Comparison of ENCODE assay signal across 12 cellular contexts in the genomic region with DNA sequence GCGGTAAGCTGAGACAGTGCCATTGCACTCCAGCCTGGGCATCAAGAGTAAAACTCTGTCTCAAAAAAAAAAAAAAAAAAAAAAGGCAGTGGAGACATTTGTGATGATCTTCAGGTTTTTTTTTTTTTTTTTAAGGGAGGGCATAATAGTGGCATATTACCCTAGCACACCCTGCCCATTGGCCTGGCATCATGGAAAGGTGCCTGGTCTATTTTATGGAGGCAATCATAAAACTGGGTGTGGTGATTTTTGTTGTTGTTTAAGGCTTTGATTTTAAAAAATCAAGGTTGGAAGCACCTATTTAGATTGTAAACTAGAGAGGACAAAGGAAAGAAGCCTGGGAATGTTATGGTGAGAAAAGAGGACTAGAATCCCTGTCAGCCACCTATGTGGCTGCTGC. TPM values are rescaled to one million over a fixed set of nuclear protein-coding genes. Genes with fewer than 3 reads are reported as not detected.
DNase-seq lines count a peak whose midpoint lies in the region; ATAC-seq and TF ChIP-seq lines count a peak whose summit lies in the region.
"Had no signal": no experiment of that assay in that cellular context is flagged by ENCODE, and none has a peak within 500 bp of the region (broad histone marks: within the 10 kb centered on the region; RNA-seq: fewer than 3 reads in every experiment).

No MANE protein-coding gene starts in this region.

- no peaks in the 10 kb centered on the region for H3K9me3 Mint-ChIP-seq in activated T-cell treated with anti-CD3 and anti-CD28 coated beads, Interleukin-2, amount 50 U/mL, for 24 hours
- H3K9me3 Mint-ChIP-seq in naive thymus-derived CD8-positive, alpha-beta T cell: no peaks in the 10 kb centered on the region

- no peak for DNase-seq in activated T-cell treated with anti-CD3 and anti-CD28 coated beads, Interleukin-2, amount 50 U/mL, for 24 hours
- DNase-seq in activated T-cell treated with anti-CD3 and anti-CD28 coated beads, Interleukin-2, amount 50 U/mL, for 48 hours: no peak
- DNase-seq in mammary epithelial cell (no peak), tibial artery (no peak), T-helper 9 cell (no peak)
- no peak for DNase-seq in naive thymus-derived CD8-positive, alpha-beta T cell
- DNase-seq: activated gamma-delta T cell, glutamatergic neuron, NCI-H2029, stomach had no signal

- H3K36me3 ChIP-seq in mammary epithelial cell (ENCODE audit: insufficient read depth, low read length) (peaks cover 15% of the 10 kb centered on the region), mucosa of rectum (ENCODE audit: control insufficient read depth in 2 of 2, insufficient read depth in 2 of 2, low read length in 2 of 2) (peaks cover 21% of the 10 kb centered on the region in 2 donors), tibial artery (peaks cover 0 to 12% (median 8%) of the 10 kb centered on the region in 3 donors)

- no peak overlapping the region for H3K4me3 Mint-ChIP-seq in activated T-cell treated with anti-CD3 and anti-CD28 coated beads, Interleukin-2, amount 50 U/mL, for 24 hours
- H3K4me3 Mint-ChIP-seq in naive thymus-derived CD8-positive, alpha-beta T cell: no peak overlapping the region

- no CpG with 5 or more reads among the region's 1 CpG for WGBS in mammary epithelial cell (ENCODE audit: low coverage, missing lambda C conversion rate)

- in situ Hi-C loops in mammary epithelial cell (cut with MboI; ENCODE audit: low sequenced_read_pairs in 2 of 2): no loop called here

- peaks cover 75% of the 10 kb centered on the region for H3K4me1 Mint-ChIP-seq in activated T-cell treated with anti-CD3 and anti-CD28 coated beads, Interleukin-2, amount 50 U/mL, for 24 hours (ENCODE audit: low read depth)
- H3K4me1 Mint-ChIP-seq in naive thymus-derived CD8-positive, alpha-beta T cell: peaks cover 33 to 85% (median 74%) of the 10 kb centered on the region in 4 donors

- TF ChIP-seq CTCF in mammary epithelial cell (conservative IDR thresholded peaks at IDR 0.05 in 1 of 2, IDR thresholded peaks at IDR 0.05 in 1 of 2; ENCODE audit: extremely low read depth in 1 of 2, insufficient read depth in 1 of 2, low read depth in 1 of 2, low read length in 2 of 2) (no peak), tibial artery (IDR thresholded peaks at IDR 0.05) (no peak)

- peaks cover 99% of the 10 kb centered on the region for H3K79me2 ChIP-seq in mammary epithelial cell (ENCODE audit: insufficient read depth, low read length)

- no peak for ATAC-seq in naive thymus-derived CD8-positive, alpha-beta T cell
- no peak for ATAC-seq in GM21390 (IDR thresholded peaks at IDR 0.05; ENCODE audit: unreplicated experiment)

- no peaks in the 10 kb centered on the region for H3K27me3 Mint-ChIP-seq in activated T-cell treated with anti-CD3 and anti-CD28 coated beads, Interleukin-2, amount 50 U/mL, for 24 hours
- H3K27me3 Mint-ChIP-seq in naive thymus-derived CD8-positive, alpha-beta T cell: no peaks in the 10 kb centered on the region

- H3K4me1 ChIP-seq in mammary epithelial cell (ENCODE audit: insufficient read depth, low read length) (peaks cover 33% of the 10 kb centered on the region), mucosa of rectum (ENCODE audit: control insufficient read depth in 2 of 2, insufficient read depth in 2 of 2, low read length in 2 of 2) (peaks cover 38 to 49% of the 10 kb centered on the region in 2 donors), tibial artery (peaks cover 0 to 98% (median 70%) of the 10 kb centered on the region in 4 donors)

- no TSS peak for BruUV-seq in mammary epithelial cell (replicated peaks; lab: Mats Ljungman, UMichigan)

- H3K4me3 ChIP-seq in mammary epithelial cell (replicated peaks in 1 of 3; ENCODE audit: insufficient read depth in 1 of 3, low read depth in 2 of 3, low read length in 3 of 3) (no peak overlapping the region), mucosa of rectum (ENCODE audit: low read length in 2 of 2) (peak overlapping the region in 1 of 2 donors; percentile 41), tibial artery (no peak overlapping the region)
- H3K4me3 ChIP-seq: stomach had no signal

- H3K27me3 ChIP-seq in mammary epithelial cell (ENCODE audit: insufficient read depth, low read length) (no peaks in the 10 kb centered on the region), mucosa of rectum (ENCODE audit: control insufficient read depth in 2 of 2, insufficient read depth in 2 of 2, low read length in 2 of 2) (no peaks in the 10 kb centered on the region), tibial artery (no peaks in the 10 kb centered on the region)
- H3K27me3 ChIP-seq: stomach had no signal

- H3K9ac ChIP-seq in mammary epithelial cell (ENCODE audit: insufficient read depth, low read length): no peak overlapping the region
- peak overlapping the region in 1 of 2 donors; percentile 51 for H3K9ac ChIP-seq in mucosa of rectum (ENCODE audit: low read depth in 1 of 2, low read length in 2 of 2)

- dilution Hi-C loops in mammary epithelial cell (cut with HindIII; ENCODE audit: low sequenced_read_pairs): no loop called here

- H3K27ac ChIP-seq in mammary epithelial cell (ENCODE audit: insufficient read depth, low read depth, low read length): peak overlapping the region; percentile 7
- peak overlapping the region; percentile 78 to 79 for H3K27ac ChIP-seq in mucosa of rectum (ENCODE audit: low read depth in 2 of 2, low read length in 2 of 2)
- H3K27ac ChIP-seq in tibial artery: peak overlapping the region; percentile 18 to 40

- CTCF ChIA-PET in mammary epithelial cell (lab: Charles Lee; ENCODE audit: low non-redundant PET): interaction anchor here (0.7 kb wide), 1 partner anchor 24 kb away, joined by 5 read pairs; no protein-coding TSS in a partner anchor

- intact Hi-C loops in mammary epithelial cell (cut with micrococcal nuclease) (no loop called here), tibial artery (cut with DNase I; ENCODE audit: low total_unique reads) (no loop called here)

- POLR2A ChIA-PET in naive thymus-derived CD8-positive, alpha-beta T cell (lab: Charles Lee): interaction anchor here (0.7 kb wide), 1 partner anchor 18 kb away, joined by 3 read pairs; no protein-coding TSS in a partner anchor

- H3K27ac Mint-ChIP-seq in activated T-cell treated with anti-CD3 and anti-CD28 coated beads, Interleukin-2, amount 50 U/mL, for 24 hours: peak overlapping the region; percentile 19
- H3K27ac Mint-ChIP-seq in naive thymus-derived CD8-positive, alpha-beta T cell: peak overlapping the region in 4 of 10 donors; percentile 18 to 73 (median 38)

- peaks cover 70% of the 10 kb centered on the region for H3K36me3 Mint-ChIP-seq in activated T-cell treated with anti-CD3 and anti-CD28 coated beads, Interleukin-2, amount 50 U/mL, for 24 hours (ENCODE audit: low read depth)
- peaks cover 5 to 49% (median 14%) of the 10 kb centered on the region in 3 donors for H3K36me3 Mint-ChIP-seq in naive thymus-derived CD8-positive, alpha-beta T cell

- H4K20me1 ChIP-seq in mammary epithelial cell (ENCODE audit: insufficient read depth, low read length): no peaks in the 10 kb centered on the region

- H3K9me3 ChIP-seq in mammary epithelial cell (replicated peaks; ENCODE audit: insufficient read depth, low read length) (no peaks in the 10 kb centered on the region), mucosa of rectum (ENCODE audit: control insufficient read depth in 2 of 2, low read length in 2 of 2) (no peaks in the 10 kb centered on the region), tibial artery (no peaks in the 10 kb centered on the region)
- H3K9me3 ChIP-seq: stomach had no signal

- no peak overlapping the region for H2AFZ ChIP-seq in mammary epithelial cell (ENCODE audit: low read depth, low read length)

- peak overlapping the region; percentile 6 for H3K4me2 ChIP-seq in mammary epithelial cell (ENCODE audit: insufficient read depth, low read depth, low read length)

RNA-seq across cellular contexts. Expression of a gene that starts 6.0 kb away (rescaled TPM):
- 100 to 1,000 TPM; 247 to 272 TPM for total RNA-seq in mammary epithelial cell
- 131 TPM for polyA plus RNA-seq in mammary epithelial cell
- 618 TPM for polyA minus RNA-seq in mammary epithelial cell
- total RNA-seq in naive thymus-derived CD8-positive, alpha-beta T cell: 100 to 1,000 TPM; 101 to 110 TPM
- polyA plus RNA-seq in naive thymus-derived CD8-positive, alpha-beta T cell: 100 to 1,000 TPM in 1 of 3 donors, 10 to 100 TPM in 2; 73.9 to 126 (median 74.2) TPM

RNA-seq across cellular contexts. Expression of a gene that starts 42.0 kb away (rescaled TPM):
- total RNA-seq in mammary epithelial cell: 1 to 10 TPM; 5.7 to 6.0 TPM
- 2.2 TPM for polyA plus RNA-seq in mammary epithelial cell
- polyA minus RNA-seq in mammary epithelial cell: 2.8 TPM
- total RNA-seq in naive thymus-derived CD8-positive, alpha-beta T cell: 1 to 10 TPM in 1 of 2 experiments, under 1 TPM in 1; 0.42 to 1.5 TPM
- under 1 TPM in 2 of 3 donors, not detected in 1; 0.13 to 0.89 TPM for polyA plus RNA-seq in naive thymus-derived CD8-positive, alpha-beta T cell

Comparison
In these comparisons a context has a peak if more than half of its experiments do, and no peak if none do; other contexts are left out.
1. H3K27ac ChIP-seq: peak in every context shown above with its lines; median percentile 78 in mucosa of rectum; 29 in tibial artery; 7 in mammary epithelial cell.